In genomic region chr4:102663073-102663472, GRCh38 we compare ENCODE assay signal across 13 cellular contexts.
DNase-seq lines count a peak whose midpoint lies in the region; ATAC-seq and TF ChIP-seq lines count a peak whose summit lies in the region.
"Had no signal": no experiment of that assay in that cellular context is flagged by ENCODE, and none has a peak within 500 bp of the region (broad histone marks: within the 10 kb centered on the region; RNA-seq: fewer than 3 reads in every experiment).

No MANE protein-coding gene starts in this region.

- in situ Hi-C loops in GM23248 (cut with MboI) = no loop called here

- H3K36me3 Mint-ChIP-seq in chondrocyte (ENCODE audit: low read depth) = peaks cover 15% of the 10 kb centered on the region

- no peaks in the 10 kb centered on the region for H3K9me2 ChIP-seq in GM23248 (ENCODE audit: insufficient read depth)
- no peaks in the 10 kb centered on the region for H3K9me2 ChIP-seq in Karpas-422 (replicated peaks; ENCODE audit: insufficient read depth, low read length)

- H3K4me3 ChIP-seq in GM23248 = no peak overlapping the region
- no peak overlapping the region for H3K4me3 ChIP-seq in skeletal muscle cell (ENCODE audit: low read depth, low read length)
- H3K4me3 ChIP-seq in Karpas-422 (ENCODE audit: low read length) = no peak overlapping the region
- H3K4me3 ChIP-seq: neural progenitor cell, testis had no signal

- no peak for TF ChIP-seq CTCF in chondrocyte (IDR thresholded peaks at IDR 0.05)

- WGBS in GM23248 (ENCODE audit: low coverage in 1 of 2, low lambda C conversion rate in 2 of 2, missing lambda C conversion rate in 2 of 2), 2 experiments = 8 to 23% methylated on average over 1 of the region's 1 CpG

- H3K4me1 ChIP-seq in GM23248 (ENCODE audit: insufficient read depth) = peaks cover 24% of the 10 kb centered on the region
- no peaks in the 10 kb centered on the region for H3K4me1 ChIP-seq in Karpas-422 (ENCODE audit: low read length)
- H3K4me1 ChIP-seq: neural progenitor cell, testis had no signal

- H3K9me3 ChIP-seq in GM23248 (ENCODE audit: low read depth) (no peaks in the 10 kb centered on the region), Karpas-422 (ENCODE audit: low read length) (no peaks in the 10 kb centered on the region)
- H3K9me3 ChIP-seq: testis had no signal

- H4K20me1 ChIP-seq in GM23248 (ENCODE audit: insufficient read depth) = no peaks in the 10 kb centered on the region
- H4K20me1 ChIP-seq in Karpas-422 (ENCODE audit: insufficient read depth, low read depth, low read length) = no peaks in the 10 kb centered on the region

- H2AFZ ChIP-seq in GM23248 (no peak overlapping the region), Karpas-422 (ENCODE audit: low read length) (no peak overlapping the region)
- H2AFZ ChIP-seq: neural progenitor cell had no signal

- H3K36me3 ChIP-seq in GM23248 (ENCODE audit: low read depth) = no peaks in the 10 kb centered on the region
- 0 out of 2 replicates have a peak, but pooled peaks cover 9% of the 10 kb centered on the region for H3K36me3 ChIP-seq in Karpas-422 (ENCODE audit: insufficient read depth, low read length)
- H3K36me3 ChIP-seq: neural progenitor cell had no signal

- H3K4me2 ChIP-seq in GM23248 (ENCODE audit: unreplicated experiment) (peak overlapping the region; percentile 7), Karpas-422 (ENCODE audit: low read depth, low read length, poor library complexity, severe bottlenecking) (no peak overlapping the region)
- H3K4me2 ChIP-seq: neural progenitor cell had no signal

- peak overlapping the region; percentile 75 for H3K27ac Mint-ChIP-seq in chondrocyte (ENCODE audit: unreplicated experiment)
- H3K27ac Mint-ChIP-seq: neural progenitor cell, T-helper 17 cell had no signal

- DNase-seq in GM23248 (peak; percentile 70), NOMO-1 treated with DMSO at 0.1 percent for 48 hours (lab: John Stamatoyannopoulos, UW; ENCODE audit: unreplicated experiment) (peak; percentile 64), chondrocyte (ENCODE audit: low spot score) (no peak), skeletal muscle cell (ENCODE audit: low read depth) (peak; percentile 28), Karpas-422 (no peak)
- no peak for DNase-seq in stimulated activated CD4-positive, alpha-beta T cell treated with anti-CD3 and anti-CD28 coated beads, Interleukin-4, amount 100 ng/mL, for 24 hours
- DNase-seq: activated CD4-positive, alpha-beta T cell treated with anti-CD3 and anti-CD28 coated beads, Interleukin-2, amount 50 U/mL, for 4 hours; NK-92 treated with Interleukin-12 subunit alpha and Interleukin-12 subunit beta, amount 100 ng/mL, for 24 hours; T-helper 17 cell; testis had no signal

- H3K27ac ChIP-seq in GM23248 (0 out of 2 replicates have a peak overlapping the region, but pooled peaks have one; percentile 26), Karpas-422 (ENCODE audit: low read length) (no peak overlapping the region)
- H3K27ac ChIP-seq: neural progenitor cell, testis had no signal

- H3K79me2 ChIP-seq in GM23248 (ENCODE audit: insufficient read depth) (no peaks in the 10 kb centered on the region), Karpas-422 (ENCODE audit: low read length) (no peaks in the 10 kb centered on the region)

- H3K4me3 Mint-ChIP-seq in chondrocyte (ENCODE audit: unreplicated experiment) = no peak overlapping the region
- H3K4me3 Mint-ChIP-seq: neural progenitor cell, T-helper 17 cell had no signal

- ATAC-seq in GM18873 (IDR thresholded peaks at IDR 0.05; ENCODE audit: low FRiP score, unreplicated experiment) (no peak), HG03354 (IDR thresholded peaks at IDR 0.05; ENCODE audit: poor library complexity, severe bottlenecking, unreplicated experiment) (no peak)
- ATAC-seq: T-helper 17 cell had no signal

- H3K9ac ChIP-seq in GM23248 = no peak overlapping the region
- no peak overlapping the region for H3K9ac ChIP-seq in Karpas-422 (ENCODE audit: low read length)
- H3K9ac ChIP-seq: neural progenitor cell had no signal

- H3K4me1 Mint-ChIP-seq in chondrocyte (ENCODE audit: low read depth) = peaks cover 12% of the 10 kb centered on the region
- H3K4me1 Mint-ChIP-seq: neural progenitor cell had no signal

- H3F3A ChIP-seq in GM23248 (ENCODE audit: insufficient read depth) = peaks cover 6% of the 10 kb centered on the region; the same call in 1 of the 2 replicates

- H3K27me3 ChIP-seq in GM23248 (replicated peaks; ENCODE audit: insufficient read depth) = no peaks in the 10 kb centered on the region
- no peaks in the 10 kb centered on the region for H3K27me3 ChIP-seq in Karpas-422 (ENCODE audit: low read length)
- H3K27me3 ChIP-seq: neural progenitor cell, testis had no signal

- no peaks in the 10 kb centered on the region for H3K9me3 Mint-ChIP-seq in chondrocyte (ENCODE audit: low read depth)
- H3K9me3 Mint-ChIP-seq: neural progenitor cell had no signal

- no peaks in the 10 kb centered on the region for H3K27me3 Mint-ChIP-seq in chondrocyte (ENCODE audit: low read depth)
- H3K27me3 Mint-ChIP-seq: T-helper 17 cell had no signal

Comparison
In these comparisons a context has a peak if more than half of its experiments do, and no peak if none do; other contexts are left out.
1. DNase-seq: peak in GM23248 (single experiment), NOMO-1 treated with DMSO at 0.1 percent for 48 hours (single experiment) and skeletal muscle cell (single experiment); none in chondrocyte (single experiment), stimulated activated CD4-positive, alpha-beta T cell treated with anti-CD3 and anti-CD28 coated beads, Interleukin-4, amount 100 ng/mL, for 24 hours (single experiment) and Karpas-422 (single experiment).